22 cellular contexts compared by ENCODE assay signal in genomic region chr19:8220481-8220880, GRCh38. TPM values are rescaled to one million over a fixed set of nuclear protein-coding genes. Genes with fewer than 3 reads are reported as not detected.
DNase-seq lines count a peak whose midpoint lies in the region; ATAC-seq, FAIRE-seq and TF ChIP-seq lines count a peak whose summit lies in the region.
"Had no signal": no experiment of that assay in that cellular context is flagged by ENCODE, and none has a peak within 500 bp of the region (broad histone marks: within the 10 kb centered on the region; RNA-seq: fewer than 3 reads in every experiment).

No MANE protein-coding gene starts in this region.

- H3K79me2 ChIP-seq in HepG2 (ENCODE audit: insufficient read depth, low read length), result peaks cover 63% of the 10 kb centered on the region

- TF ChIP-seq POLR2A in right lobe of liver (IDR thresholded peaks at IDR 0.05) (no peak), HepG2 (IDR thresholded peaks at IDR 0.05; ENCODE audit: insufficient read depth in 1 of 2, low read depth in 2 of 2, low read length in 2 of 2) (no peak), thyroid gland (IDR thresholded peaks at IDR 0.05) (no peak)

- H4K20me1 ChIP-seq in HepG2 (ENCODE audit: insufficient read depth, low read length), result peaks cover 23% of the 10 kb centered on the region

- in situ Hi-C loops in HepG2 (cut with HindIII; ENCODE audit: extremely low pct_ligation_motif_present, low pct_unique_long_range_greater_than_20kb), result no loop called here

- no TSS peak for BruUV-seq in HepG2 (replicated peaks; lab: Mats Ljungman, UMichigan)

- no peak for TF ChIP-seq EP300 in HepG2 (IDR thresholded peaks at IDR 0.05; ENCODE audit: low read depth in 2 of 2, low read length in 2 of 2)
- no peak for TF ChIP-seq EP300 in HepG2 (CRISPR knock-in tag; IDR thresholded peaks at IDR 0.05; ENCODE audit: borderline replicate concordance)

- DNase-seq in right lobe of liver (peak; percentile 37 to 76 (median 64)), HepG2 (ENCODE audit: low spot score) (no peak), left lobe of liver (ENCODE audit: low spot score) (peak; percentile 68), thyroid gland (no peak), NCI-H2029 (lab: John Stamatoyannopoulos, UW) (no peak), GF-D8 (lab: John Stamatoyannopoulos, UW) (no peak)
- DNase-seq: 8988T, ACHN, BE2C, Kasumi-1, MV-4-11, NCI-H1105, NCI-H1436 treated with DMSO at 0.1 percent for 48 hours, NCI-H187 treated with DMSO at 0.1 percent for 48 hours, NCI-H2107, NCI-H524, NCI-H748 treated with DMSO at 0.1 percent for 48 hours had no signal

- intact Hi-C loops in right lobe of liver (cut with DNase I) (no loop called here), HepG2 (cut with micrococcal nuclease; ENCODE audit: unreplicated experiment) (no loop called here), thyroid gland (cut with DNase I) (no loop called here)

- H3K9me3 ChIP-seq in right lobe of liver (no peaks in the 10 kb centered on the region), HepG2 (ENCODE audit: low read length) (no peaks in the 10 kb centered on the region), thyroid gland (no peaks in the 10 kb centered on the region)
- H3K9me3 ChIP-seq: BE2C had no signal

- WGBS in right lobe of liver (ENCODE audit: insufficient coverage, low coverage, low lambda C conversion rate, missing lambda C conversion rate), result 33% methylated on average over 10 of the region's 11 CpGs
- WGBS in HepG2 (ENCODE audit: low lambda C conversion rate), result 99% methylated on average over 9 of the region's 11 CpGs
- WGBS in thyroid gland, 2 donors, result 84 to 91% methylated on average over 11 of the region's 11 CpGs

- no peak for TF ChIP-seq RAD21 in HepG2 (CRISPR knock-in tag; IDR thresholded peaks at IDR 0.05)

- peaks cover 0 to 16% (median 7%) of the 10 kb centered on the region in 4 donors for H3K4me1 ChIP-seq in right lobe of liver
- peaks cover 15% of the 10 kb centered on the region for H3K4me1 ChIP-seq in HepG2 (ENCODE audit: insufficient read depth, low read length)
- peaks cover 36% of the 10 kb centered on the region in 2 donors for H3K4me1 ChIP-seq in thyroid gland
- H3K4me1 ChIP-seq: BE2C had no signal

- H2AFZ ChIP-seq in HepG2 (ENCODE audit: low read length), result no peak overlapping the region

- POLR2A ChIA-PET in HepG2 (lab: Yijun Ruan, JAX), result interaction anchor here (0.7 kb wide), 1 partner anchor 29 kb away, joined by 3 read pairs; no protein-coding TSS in a partner anchor

- no peak for TF ChIP-seq CTCF in right lobe of liver (IDR thresholded peaks at IDR 0.05)
- no peak for TF ChIP-seq CTCF in HepG2 (CRISPR knock-in tag; IDR thresholded peaks at IDR 0.05)
- TF ChIP-seq CTCF in thyroid gland (IDR thresholded peaks at IDR 0.05), result no peak

- H3K27me3 ChIP-seq in right lobe of liver (no peaks in the 10 kb centered on the region), HepG2 (ENCODE audit: control insufficient read depth in 1 of 2, insufficient read depth in 2 of 2, low read length in 2 of 2) (no peaks in the 10 kb centered on the region), thyroid gland (no peaks in the 10 kb centered on the region)
- H3K27me3 ChIP-seq: BE2C had no signal

- H3K4me2 ChIP-seq in HepG2 (ENCODE audit: low read depth, low read length), result no peak overlapping the region

- H3K4me3 ChIP-seq in right lobe of liver (no peak overlapping the region), HepG2 (replicated peaks in 1 of 3; ENCODE audit: insufficient read depth in 1 of 3, low read depth in 2 of 3, low read length in 3 of 3) (no peak overlapping the region), thyroid gland (replicated peaks in 1 of 3) (no peak overlapping the region)
- H3K4me3 ChIP-seq: K562 had no signal

- H3K27ac ChIP-seq in right lobe of liver, result peak overlapping the region in 1 of 3 donors; percentile 33
- H3K27ac ChIP-seq in HepG2 (ENCODE audit: extremely low read length, insufficient read depth, low read length), result no peak overlapping the region
- H3K27ac ChIP-seq in angular gyrus (ENCODE audit: low read depth, low read length), result peak overlapping the region; percentile 72
- H3K27ac ChIP-seq in thyroid gland, result peak overlapping the region; percentile 2 to 65 (median 59)

- no peak overlapping the region for H3K9ac ChIP-seq in HepG2 (ENCODE audit: insufficient read depth, low read depth, low read length)

- H3K36me3 ChIP-seq in right lobe of liver (no peaks in the 10 kb centered on the region), HepG2 (replicated peaks in 1 of 2; ENCODE audit: control insufficient read depth in 1 of 2, insufficient read depth in 2 of 2, low read length in 2 of 2) (peaks cover 5 to 32% of the 10 kb centered on the region in 2 experiments; a peak in 4 of 5 replicates), thyroid gland (no peaks in the 10 kb centered on the region)
- H3K36me3 ChIP-seq: BE2C had no signal

- FAIRE-seq in HepG2 (lab: Jason Lieb, UNC), result no peak
- FAIRE-seq: H1, K562, RCC 7860 had no signal

- ATAC-seq in right lobe of liver, result peak; percentile 49 to 86 (median 70)
- ATAC-seq in HepG2, result no peak
- ATAC-seq in left lobe of liver, result peak; percentile 89
- ATAC-seq in HG03159 (IDR thresholded peaks at IDR 0.05; ENCODE audit: unreplicated experiment), result no peak
- ATAC-seq: K562 had no signal

- CTCF ChIA-PET in HepG2 (lab: Yijun Ruan, JAX; ENCODE audit: low intra/inter-chr PET ratio, low total read pairs), result no interaction called here

TF ChIP-seq in HepG2, 621 proteins besides CTCF, POLR2A, EP300 and RAD21:
- TF ChIP-seq ZNF136 (CRISPR knock-in tag; IDR thresholded peaks at IDR 0.05; ENCODE audit: low read depth) (no peak), ZNF430 (CRISPR knock-in tag; IDR thresholded peaks at IDR 0.05) (no peak), ZNF558 (CRISPR knock-in tag; IDR thresholded peaks at IDR 0.05; ENCODE audit: borderline replicate concordance) (no peak), JUN (CRISPR knock-in tag; IDR thresholded peaks at IDR 0.05) (no peak), HIVEP1 (CRISPR knock-in tag; IDR thresholded peaks at IDR 0.05) (no peak), ZNF343 (CRISPR knock-in tag; IDR thresholded peaks at IDR 0.05) (no peak), ZSCAN25 (CRISPR knock-in tag; IDR thresholded peaks at IDR 0.05) (no peak), HES4 (CRISPR knock-in tag; IDR thresholded peaks at IDR 0.05; ENCODE audit: borderline replicate concordance) (no peak), NFKB2 (CRISPR knock-in tag; IDR thresholded peaks at IDR 0.05; ENCODE audit: borderline replicate concordance) (no peak), ZNF354B (CRISPR knock-in tag; IDR thresholded peaks at IDR 0.05) (no peak), JUNB (CRISPR knock-in tag; IDR thresholded peaks at IDR 0.05; ENCODE audit: borderline replicate concordance) (no peak), DNMT1 (CRISPR knock-in tag; IDR thresholded peaks at IDR 0.05) (no peak)

RNA-seq across cellular contexts. Expression of gene CERS4, which starts 11.3 kb away (rescaled TPM):
- total RNA-seq in right lobe of liver, result 10 to 100 TPM; 38.6 to 75.4 (median 58.3) TPM
- total RNA-seq in HepG2 (2016; rRNA removed; fragmentation: Illumina TruSeq; extraction: Trizol), result 47.4 and 83.5 TPM in 2 replicates
- 54.7 and 67.0 TPM in 2 replicates for total RNA-seq in HepG2 (2016; cell fraction: cytosol; rRNA removed; fragmentation: Illumina TruSeq; extraction: Trizol; ENCODE audit: low read depth)
- total RNA-seq in HepG2 (2016; cell fraction: insoluble cytoplasmic fraction; rRNA removed; fragmentation: Illumina TruSeq; extraction: Trizol), result 42.9 and 82.5 TPM in 2 replicates
- total RNA-seq in HepG2 (2016; cell fraction: membrane; rRNA removed; fragmentation: Illumina TruSeq; extraction: Trizol), result 68.0 and 79.4 TPM in 2 replicates
- total RNA-seq in HepG2 (2016; cell fraction: nucleus; rRNA removed; fragmentation: Illumina TruSeq; extraction: Trizol), result 76.2 and 78.4 TPM in 2 replicates
- 74.7 and 97.6 TPM in 2 replicates for polyA plus RNA-seq in HepG2 (2011; rRNA removed)
- polyA plus RNA-seq in HepG2 (2011; cell fraction: cytosol; rRNA removed), result 78.3 and 82.4 TPM in 2 replicates
- polyA plus RNA-seq in HepG2 (2011; cell fraction: nucleus; rRNA removed), result 83.2 and 92.3 TPM in 2 replicates
- 34.1 and 40.8 TPM in 2 replicates for polyA plus RNA-seq in HepG2 (2012)
- 47.5 and 59.8 TPM in 2 replicates for polyA plus RNA-seq in HepG2 (2016; cell fraction: cytosol; fragmentation: Illumina TruSeq; extraction: Trizol; ENCODE audit: low read depth)
- 44.2 and 45.5 TPM in 2 replicates for polyA plus RNA-seq in HepG2 (2016; cell fraction: insoluble cytoplasmic fraction; fragmentation: Illumina TruSeq; extraction: Trizol; ENCODE audit: low read depth)
- 53.9 and 57.1 TPM in 2 replicates for polyA plus RNA-seq in HepG2 (2016; cell fraction: membrane; fragmentation: Illumina TruSeq; extraction: Trizol; ENCODE audit: low read depth)
- 122 and 128 TPM in 2 replicates for polyA plus RNA-seq in HepG2 (2016; cell fraction: nucleus; fragmentation: Illumina TruSeq; extraction: Trizol; ENCODE audit: insufficient read depth, low read depth)
- polyA minus RNA-seq in HepG2 (2011; rRNA and poly(A)+ RNA removed; ENCODE audit: low replicate concordance), result 0.19 and 131 TPM in 2 replicates
- polyA minus RNA-seq in HepG2 (2011; cell fraction: cytosol; rRNA and poly(A)+ RNA removed), result 24.3 and 31.5 TPM in 2 replicates
- 20.2 and 23.6 TPM in 2 replicates for polyA minus RNA-seq in HepG2 (2011; cell fraction: nucleus; rRNA and poly(A)+ RNA removed)
- total RNA-seq in left lobe of liver, result 67.3 TPM
- total RNA-seq in thyroid gland, result 100 to 1,000 TPM; 123 to 175 (median 144) TPM

Comparison
In these comparisons a context has a peak if more than half of its experiments do, and no peak if none do; other contexts are left out.
1. ATAC-seq: peak in right lobe of liver (4 of 4) and left lobe of liver (single experiment); none in HepG2 (single experiment) and HG03159 (single experiment).
2. DNase-seq: peak in right lobe of liver (3 of 3) and left lobe of liver (single experiment); none in HepG2 (single experiment), thyroid gland (0 of 2), NCI-H2029 (single experiment) and GF-D8 (single experiment).